ENCODE assay signal across 15 cellular contexts in the genomic region with DNA sequence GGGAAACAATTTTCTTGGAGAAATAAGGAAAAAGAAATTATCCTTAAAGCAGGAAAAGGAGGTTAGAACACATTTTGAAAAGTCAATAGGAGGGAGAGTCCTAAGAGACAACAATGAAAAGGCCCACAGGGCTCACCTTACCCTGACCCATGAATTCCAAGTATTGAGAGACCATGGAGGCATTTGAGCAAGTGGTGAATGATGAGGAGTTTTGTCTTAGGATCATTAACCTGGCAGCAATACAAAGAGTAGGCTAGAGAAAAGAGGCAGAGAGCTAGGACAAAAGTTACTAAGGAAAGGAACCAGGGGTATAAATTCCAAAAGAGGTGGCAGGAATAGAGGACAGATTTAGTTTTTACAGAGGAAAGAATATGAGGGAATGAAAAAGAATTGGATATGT. TPM values are rescaled to one million over a fixed set of nuclear protein-coding genes. Genes with fewer than 3 reads are reported as not detected.
DNase-seq lines count a peak whose midpoint lies in the region; ATAC-seq and TF ChIP-seq lines count a peak whose summit lies in the region.
"Had no signal": no experiment of that assay in that cellular context is flagged by ENCODE, and none has a peak within 500 bp of the region (broad histone marks: within the 10 kb centered on the region; RNA-seq: fewer than 3 reads in every experiment).

No MANE protein-coding gene starts in this region.

- H3K9me3 Mint-ChIP-seq in nephron progenitor cell, result peaks cover 28% of the 10 kb centered on the region
- H3K9me3 Mint-ChIP-seq: CD4-positive, alpha-beta memory T cell; H9 had no signal

- TF ChIP-seq CTCF in nephron progenitor cell (IDR thresholded peaks at IDR 0.05), result no peak

- H2BK120ac ChIP-seq in neuronal stem cell (ENCODE audit: low read depth, low read length), result no peak overlapping the region

- peaks cover 37% of the 10 kb centered on the region for H3K4me1 Mint-ChIP-seq in nephron progenitor cell
- H3K4me1 Mint-ChIP-seq: H9 had no signal

- H3K9ac ChIP-seq in neuronal stem cell (ENCODE audit: low read depth, low read length, poor library complexity), result no peak overlapping the region
- H3K9ac ChIP-seq: GM23248 had no signal

- H3K4me3 ChIP-seq in ectodermal cell (ENCODE audit: insufficient read depth, low read depth, low read length) (no peak overlapping the region), neuronal stem cell (ENCODE audit: low read length in 2 of 2) (no peak overlapping the region)
- H3K4me3 ChIP-seq: GM23248 had no signal

- no peak overlapping the region for H2BK5ac ChIP-seq in neuronal stem cell (ENCODE audit: low read length)

- no peak for DNase-seq in nephron progenitor cell
- peak; percentile 63 for DNase-seq in neuronal stem cell (ENCODE audit: low spot score)
- DNase-seq in activated naive CD4-positive, alpha-beta T cell treated with Interleukin-2 at 50 U/mL for 16 hours, result no peak
- DNase-seq in NCI-H1105 (lab: John Stamatoyannopoulos, UW), result no peak
- DNase-seq: C1 segment of cervical spinal cord; Calu3; CD4-positive, alpha-beta memory T cell; COR-L47; DMS53; DMS79 treated with DMSO at 0.1 percent for 48 hours; GM23248; H9 had no signal

- no peak overlapping the region for H3K4me2 ChIP-seq in neuronal stem cell (ENCODE audit: insufficient read depth, low read length, poor library complexity, severe bottlenecking)

- H3K4ac ChIP-seq in neuronal stem cell (ENCODE audit: low read length), result no peak overlapping the region

- H2BK12ac ChIP-seq in neuronal stem cell (ENCODE audit: low read length), result no peak overlapping the region

- H3K4me3 Mint-ChIP-seq in nephron progenitor cell, result no peak overlapping the region
- H3K4me3 Mint-ChIP-seq: CD4-positive, alpha-beta memory T cell; H9 had no signal

- H2AFZ ChIP-seq in neuronal stem cell (ENCODE audit: low read length), result no peak overlapping the region
- H2AFZ ChIP-seq: GM23248 had no signal

- H3K79me1 ChIP-seq in neuronal stem cell (ENCODE audit: low read depth, low read length), result no peaks in the 10 kb centered on the region

- H2BK15ac ChIP-seq in neuronal stem cell (ENCODE audit: low read length), result no peak overlapping the region

- H3K4me1 ChIP-seq in ectodermal cell (ENCODE audit: control insufficient read depth, insufficient read depth, low read length) (no peaks in the 10 kb centered on the region), neuronal stem cell (ENCODE audit: control insufficient read depth in 2 of 2, insufficient read depth in 1 of 2, low read depth in 1 of 2, low read length in 2 of 2) (peaks cover 8 to 11% of the 10 kb centered on the region in 2 donors)

- H4K91ac ChIP-seq in neuronal stem cell (ENCODE audit: low read depth, low read length, poor library complexity), result no peak overlapping the region

- peak overlapping the region; percentile 55 for H3K27ac Mint-ChIP-seq in nephron progenitor cell
- H3K27ac Mint-ChIP-seq: CD4-positive, alpha-beta memory T cell had no signal

- no peak overlapping the region for H3K18ac ChIP-seq in neuronal stem cell (ENCODE audit: low read length)

- H3K27me3 ChIP-seq in ectodermal cell (ENCODE audit: control insufficient read depth, insufficient read depth, low read length, poor library complexity, severe bottlenecking) (no peaks in the 10 kb centered on the region), neuronal stem cell (ENCODE audit: control insufficient read depth in 3 of 3, insufficient read depth in 3 of 3, low read depth in 1 of 3, low read length in 3 of 3) (no peaks in the 10 kb centered on the region)

- H3K36me3 Mint-ChIP-seq in nephron progenitor cell (ENCODE audit: low read depth), result peaks cover 28% of the 10 kb centered on the region
- H3K36me3 Mint-ChIP-seq: CD4-positive, alpha-beta memory T cell had no signal

- peaks cover 3% of the 10 kb centered on the region for H3K27me3 Mint-ChIP-seq in nephron progenitor cell (ENCODE audit: low read depth, poor library complexity)
- H3K27me3 Mint-ChIP-seq: CD4-positive, alpha-beta memory T cell had no signal

- no peak overlapping the region for H2AK5ac ChIP-seq in neuronal stem cell (ENCODE audit: low read depth, low read length)

- no peak overlapping the region for H3K14ac ChIP-seq in neuronal stem cell (ENCODE audit: low read length)

- ATAC-seq in GM18517 (IDR thresholded peaks at IDR 0.05; ENCODE audit: unreplicated experiment), result no peak
- ATAC-seq: HCT116 had no signal

- H3K27ac ChIP-seq in ectodermal cell (ENCODE audit: insufficient read depth, low read depth, low read length, poor library complexity, severe bottlenecking) (peak overlapping the region; percentile 18), neuronal stem cell (replicated peaks; ENCODE audit: low read length) (no peak overlapping the region)
- H3K27ac ChIP-seq: GM23248 had no signal

- no peak overlapping the region for H4K8ac ChIP-seq in neuronal stem cell (ENCODE audit: low read depth, low read length)

- H3K23ac ChIP-seq in neuronal stem cell (ENCODE audit: low read depth, low read length, poor library complexity), result no peak overlapping the region

- H3K36me3 ChIP-seq in ectodermal cell (ENCODE audit: control insufficient read depth, insufficient read depth, low read length) (no peaks in the 10 kb centered on the region), neuronal stem cell (replicated peaks in 1 of 2; ENCODE audit: control insufficient read depth in 2 of 2, insufficient read depth in 2 of 2, low read length in 2 of 2) (no peaks in the 10 kb centered on the region)

- H3K9me3 ChIP-seq in ectodermal cell (ENCODE audit: control insufficient read depth, low read length) (no peaks in the 10 kb centered on the region), neuronal stem cell (replicated peaks in 1 of 2; ENCODE audit: control insufficient read depth in 2 of 2, insufficient read depth in 1 of 2, low read depth in 1 of 2, low read length in 2 of 2) (no peaks in the 10 kb centered on the region)

RNA-seq across cellular contexts. Expression of a gene that starts 44.7 kb away (rescaled TPM):
- polyA plus RNA-seq in ectodermal cell (2013, experiment 1 of 4), result 2.1 TPM
- polyA plus RNA-seq in ectodermal cell (2013, experiment 2 of 4), result 0.91 TPM
- polyA plus RNA-seq in ectodermal cell (2013, experiment 3 of 4), result 0.69 TPM
- 1.2 TPM for polyA plus RNA-seq in ectodermal cell (2013, experiment 4 of 4)
- polyA plus RNA-seq in neuronal stem cell (2013, experiment 1 of 2), result 0.89 TPM
- 1.3 TPM for polyA plus RNA-seq in neuronal stem cell (2013, experiment 2 of 2)
- polyA plus RNA-seq: GM23248 had no signal

RNA-seq across cellular contexts. Expression of a gene that starts 44.9 kb away (rescaled TPM):
- 5.9 TPM for polyA plus RNA-seq in ectodermal cell (2013, experiment 1 of 4)
- polyA plus RNA-seq in ectodermal cell (2013, experiment 2 of 4), result 2.1 TPM
- polyA plus RNA-seq in ectodermal cell (2013, experiment 3 of 4), result 2.1 TPM
- polyA plus RNA-seq in ectodermal cell (2013, experiment 4 of 4), result 2.7 TPM
- polyA plus RNA-seq in neuronal stem cell (2013, experiment 1 of 2), result 2.9 TPM
- polyA plus RNA-seq in neuronal stem cell (2013, experiment 2 of 2), result 3.2 TPM
